19 cellular contexts compared by ENCODE assay signal in the genomic region with DNA sequence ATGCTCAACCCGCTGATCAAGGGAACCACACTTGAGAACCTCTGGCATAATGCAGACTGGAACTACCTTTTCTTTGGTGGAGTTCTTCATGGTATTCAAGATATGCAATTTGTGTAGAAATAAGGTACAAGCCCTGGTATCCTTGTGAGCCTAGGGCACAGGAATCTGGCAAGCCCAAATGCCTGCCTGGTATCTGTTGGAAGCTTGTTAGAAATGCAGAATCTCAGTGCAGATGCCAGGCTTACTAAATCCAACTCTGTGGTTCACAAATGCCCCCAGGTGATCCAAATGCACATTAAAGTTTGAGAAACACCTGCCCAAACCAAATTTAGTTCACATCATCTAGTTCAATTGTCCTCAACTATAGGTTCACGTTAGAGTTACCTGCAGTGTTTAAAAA.
"Had no signal": no experiment of that assay in that cellular context is flagged by ENCODE, and none has a peak within 500 bp of the region (broad histone marks: within the 10 kb centered on the region; RNA-seq: fewer than 3 reads in every experiment).

No MANE protein-coding gene starts in this region.

- ATAC-seq: activated CD4-positive, CD25-positive, alpha-beta regulatory T cell treated with anti-CD3 and anti-CD28 coated beads, Interleukin-2, amount 50 U/mL, for 24 hours; activated CD8-positive, alpha-beta T cell treated with anti-CD3 and anti-CD28 coated beads, Interleukin-2, amount 10 ng/mL, durations not matched to agents 7 days and 5 days; Panc1 had no signal

- H3K36me3 ChIP-seq: adrenal gland had no signal

- H3K9me3 ChIP-seq: adrenal gland had no signal

- H3K4me3 ChIP-seq: adrenal gland had no signal

- DNase-seq: activated CD4-positive, alpha-beta T cell treated with anti-CD3 and anti-CD28 coated beads for 48 hours; activated CD4-positive, alpha-beta T cell treated with anti-CD3 and anti-CD28 coated beads, Interleukin-2, amount 50 U/mL, for 4 hours; activated CD8-positive, alpha-beta memory T cell treated with anti-CD3 and anti-CD28 coated beads, Interleukin-2, amount 50 U/mL, for 48 hours; activated CD8-positive, alpha-beta T cell treated with anti-CD3 and anti-CD28 coated beads, Interleukin-2, amount 10 ng/mL, durations not matched to agents 7 days and 5 days; activated naive CD4-positive, alpha-beta T cell treated with anti-CD3 and anti-CD28 coated beads, Interleukin-2, amount 50 U/mL, for 16 hours; activated naive CD8-positive, alpha-beta T cell treated with anti-CD3 and anti-CD28 coated beads, Interleukin-2, amount 10 ng/mL, durations not matched to agents 7 days and 5 days; activated T-cell treated with anti-CD3 and anti-CD28 coated beads, Interleukin-2, amount 50 U/mL, for 1 hour; adrenal gland; anterior cingulate cortex; MM.1S; NCI-H1105; NCI-H1694; NCI-H2029; NCI-H510A treated with DMSO at 0.1 percent for 48 hours; RPMI8226; SHP77 treated with DMSO at 0.1 percent for 48 hours had no signal

- H3K27ac ChIP-seq: adrenal gland, KMS-11 had no signal

- H3K4me1 ChIP-seq: adrenal gland had no signal

- H3K27me3 ChIP-seq: adrenal gland had no signal
